19 cellular contexts compared by ENCODE assay signal in genomic region chr22:47195676-47196492, GRCh38.
DNase-seq lines count a peak whose midpoint lies in the region; ATAC-seq, FAIRE-seq and TF ChIP-seq lines count a peak whose summit lies in the region.
"Had no signal": no experiment of that assay in that cellular context is flagged by ENCODE, and none has a peak within 500 bp of the region (broad histone marks: within the 10 kb centered on the region; RNA-seq: fewer than 3 reads in every experiment).

No MANE protein-coding gene starts in this region.

- intact Hi-C loops in kidney (cut with DNase I) (no loop called here), sigmoid colon (cut with DNase I) (no loop called here)

- TF ChIP-seq CTCF in kidney (IDR thresholded peaks at IDR 0.05; ENCODE audit: borderline replicate concordance, extremely low read depth, insufficient read depth) (no peak), sigmoid colon (IDR thresholded peaks at IDR 0.05) (no peak)

- TF ChIP-seq POLR2A in sigmoid colon (IDR thresholded peaks at IDR 0.05) (no peak), H54 (IDR thresholded peaks at IDR 0.05; ENCODE audit: low read depth, low read length) (no peak)

- TF ChIP-seq EP300 in sigmoid colon (IDR thresholded peaks at IDR 0.05): no peak

- peaks cover 0 to 36% (median 10%) of the 10 kb centered on the region in 3 donors for H3K27me3 ChIP-seq in sigmoid colon
- H3K27me3 ChIP-seq: BLaER1 treated with 17β-estradiol and CSF1 and Interleukin-3, amounts not matched to agents 10 nM and 100 nM had no signal

- H3K4me1 ChIP-seq in kidney (ENCODE audit: control insufficient read depth in 1 of 2, insufficient read depth in 1 of 2, low read depth in 1 of 2, low read length in 2 of 2): no peaks in the 10 kb centered on the region
- H3K4me1 ChIP-seq in sigmoid colon: peaks cover 0 to 16% (median 5%) of the 10 kb centered on the region in 4 donors
- H3K4me1 ChIP-seq: adrenal gland; BLaER1 treated with 17β-estradiol and CSF1 and Interleukin-3, amounts not matched to agents 10 nM and 100 nM had no signal

- no peak for ATAC-seq in GM18520 (IDR thresholded peaks at IDR 0.05; ENCODE audit: unreplicated experiment)
- no peak for ATAC-seq in stimulated activated naive B cell treated with anti-CD40 and anti-IgM and Interleukin-4, amounts not matched to agents 10 μg/mL and 1 μg/mL and 100 μg/mL, for 72 hours (replicated peaks)
- ATAC-seq: esophagus mucosa, WTC11 had no signal

- FAIRE-seq in kidney (lab: Jason Lieb, UNC): no peak
- FAIRE-seq in H54 (lab: Jason Lieb, UNC): no peak

- H3K4me3 ChIP-seq in kidney (ENCODE audit: low read length in 2 of 2) (no peak overlapping the region), sigmoid colon (no peak overlapping the region)
- H3K4me3 ChIP-seq: adrenal gland; BLaER1 treated with 17β-estradiol and CSF1 and Interleukin-3, amounts not matched to agents 10 nM and 100 nM had no signal

- no peak overlapping the region for H3K9ac ChIP-seq in kidney (ENCODE audit: low read length in 2 of 2)
- H3K9ac ChIP-seq: BLaER1 treated with 17β-estradiol and CSF1 and Interleukin-3, amounts not matched to agents 10 nM and 100 nM had no signal

- no peaks in the 10 kb centered on the region for H3K9me3 ChIP-seq in kidney (ENCODE audit: control insufficient read depth in 1 of 2, low read length in 2 of 2)
- no peaks in the 10 kb centered on the region for H3K9me3 ChIP-seq in sigmoid colon
- H3K9me3 ChIP-seq: adrenal gland; BLaER1 treated with 17β-estradiol and CSF1 and Interleukin-3, amounts not matched to agents 10 nM and 100 nM had no signal

- H3K27ac Mint-ChIP-seq in stimulated activated naive B cell treated with anti-CD40 and anti-IgM and Interleukin-4, amounts not matched to agents 10 μg/mL and 1 μg/mL and 100 μg/mL, for 72 hours: no peak overlapping the region

- H3K4me1 Mint-ChIP-seq in stimulated activated naive B cell treated with anti-CD40 and anti-IgM and Interleukin-4, amounts not matched to agents 10 μg/mL and 1 μg/mL and 100 μg/mL, for 72 hours: peaks cover 2 to 4% of the 10 kb centered on the region in 2 donors

- peak; percentile 20 for DNase-seq in DMS 273 (lab: John Stamatoyannopoulos, UW; ENCODE audit: unreplicated experiment)
- no peak for DNase-seq in DMS 273 treated with DMSO at 0.1 percent for 48 hours (lab: John Stamatoyannopoulos, UW)
- DNase-seq in NCI-H1105 (lab: John Stamatoyannopoulos, UW): peak; percentile 29
- peak; percentile 62 for DNase-seq in kidney
- DNase-seq in sigmoid colon: peak; percentile 62
- DNase-seq in H54 (ENCODE audit: insufficient read length, low spot score): no peak
- DNase-seq in stimulated activated naive B cell treated with anti-CD40 and anti-IgM and Interleukin-4, amounts not matched to agents 10 μg/mL and 1 μg/mL and 100 μg/mL, for 72 hours: no peak
- DNase-seq: DMS53; NCI-H1436 treated with DMSO at 0.1 percent for 48 hours; NCI-H510A; SIG-M5; stimulated activated CD4-positive, alpha-beta T cell treated with anti-CD3 and anti-CD28 coated beads, Interleukin-4, amount 100 ng/mL, for 1 hour; T-helper 2 cell had no signal

- H3K27ac ChIP-seq in kidney (ENCODE audit: low read depth in 2 of 2, low read length in 2 of 2) (no peak overlapping the region), sigmoid colon (no peak overlapping the region)
- H3K27ac ChIP-seq: 22Rv1; adrenal gland; BLaER1 treated with 17β-estradiol and CSF1 and Interleukin-3, amounts not matched to agents 10 nM and 100 nM had no signal

- H3K36me3 ChIP-seq in kidney (ENCODE audit: control insufficient read depth in 1 of 2, insufficient read depth in 2 of 2, low read length in 2 of 2): no peaks in the 10 kb centered on the region
- H3K36me3 ChIP-seq in sigmoid colon: no peaks in the 10 kb centered on the region
- H3K36me3 ChIP-seq: adrenal gland; BLaER1 treated with 17β-estradiol and CSF1 and Interleukin-3, amounts not matched to agents 10 nM and 100 nM had no signal

- H3K27me3 Mint-ChIP-seq in stimulated activated naive B cell treated with anti-CD40 and anti-IgM and Interleukin-4, amounts not matched to agents 10 μg/mL and 1 μg/mL and 100 μg/mL, for 72 hours: peaks cover 0 to 4% of the 10 kb centered on the region in 2 donors

- H3K36me3 Mint-ChIP-seq in stimulated activated naive B cell treated with anti-CD40 and anti-IgM and Interleukin-4, amounts not matched to agents 10 μg/mL and 1 μg/mL and 100 μg/mL, for 72 hours: no peaks in the 10 kb centered on the region
- H3K36me3 Mint-ChIP-seq: WTC11 had no signal

- 79 to 80% methylated on average over 15 of the region's 15 CpGs for WGBS in sigmoid colon, 2 donors

- H3K9me3 Mint-ChIP-seq in stimulated activated naive B cell treated with anti-CD40 and anti-IgM and Interleukin-4, amounts not matched to agents 10 μg/mL and 1 μg/mL and 100 μg/mL, for 72 hours: no peaks in the 10 kb centered on the region
- H3K9me3 Mint-ChIP-seq: WTC11 had no signal

- no peak overlapping the region for H3K4me3 Mint-ChIP-seq in stimulated activated naive B cell treated with anti-CD40 and anti-IgM and Interleukin-4, amounts not matched to agents 10 μg/mL and 1 μg/mL and 100 μg/mL, for 72 hours
- H3K4me3 Mint-ChIP-seq: WTC11 had no signal

Comparison
In these comparisons a context has a peak if more than half of its experiments do, and no peak if none do; other contexts are left out.
1. DNase-seq: peak in DMS 273 (single experiment), NCI-H1105 (single experiment), kidney (single experiment) and sigmoid colon (single experiment); none in DMS 273 treated with DMSO at 0.1 percent for 48 hours (single experiment), H54 (single experiment) and stimulated activated naive B cell treated with anti-CD40 and anti-IgM and Interleukin-4, amounts not matched to agents 10 μg/mL and 1 μg/mL and 100 μg/mL, for 72 hours (single experiment).